Comparison of ENCODE assay signal across 16 cellular contexts in genomic region chr7:91843831-91844230, GRCh38. TPM values are rescaled to one million over a fixed set of nuclear protein-coding genes. Genes with fewer than 3 reads are reported as not detected.
DNase-seq lines count a peak whose midpoint lies in the region; ATAC-seq and TF ChIP-seq lines count a peak whose summit lies in the region.
"Had no signal": no experiment of that assay in that cellular context is flagged by ENCODE, and none has a peak within 500 bp of the region (broad histone marks: within the 10 kb centered on the region; RNA-seq: fewer than 3 reads in every experiment).

No MANE protein-coding gene starts in this region.

- H3K4me3 Mint-ChIP-seq in nephron progenitor cell: no peak overlapping the region
- no peak overlapping the region for H3K4me3 Mint-ChIP-seq in activated T-helper 1 cell treated with anti-CD3 and anti-CD28 coated beads, Interleukin-12 subunit alpha, Interleukin-12 subunit beta, Interleukin-2, Interleukin-4 antibody, amounts not matched to agents 30 ng/mL and 10 ng/mL and 1 ng/mL, durations not matched to agents 14 hours and 24 hours and 36 hours
- H3K4me3 Mint-ChIP-seq: H9; stimulated activated effector memory CD8-positive, alpha-beta T cell treated with anti-CD3 and anti-CD28 coated beads, Interleukin-12 subunit alpha, Interleukin-12 subunit beta, amount 100 ng/mL, for 72 hours had no signal

- no peaks in the 10 kb centered on the region for H3K4me1 Mint-ChIP-seq in nephron progenitor cell
- no peaks in the 10 kb centered on the region for H3K4me1 Mint-ChIP-seq in activated T-helper 1 cell treated with anti-CD3 and anti-CD28 coated beads, Interleukin-12 subunit alpha, Interleukin-12 subunit beta, Interleukin-2, Interleukin-4 antibody, amounts not matched to agents 30 ng/mL and 10 ng/mL and 1 ng/mL, durations not matched to agents 14 hours and 24 hours and 36 hours (ENCODE audit: low read depth)
- H3K4me1 Mint-ChIP-seq: stimulated activated effector memory CD8-positive, alpha-beta T cell treated with anti-CD3 and anti-CD28 coated beads, Interleukin-12 subunit alpha, Interleukin-12 subunit beta, amount 100 ng/mL, for 72 hours had no signal

- ATAC-seq in GM18517 (IDR thresholded peaks at IDR 0.05; ENCODE audit: unreplicated experiment) (peak; percentile 86), GM21367 (IDR thresholded peaks at IDR 0.05; ENCODE audit: unreplicated experiment) (peak; percentile 89), HG02938 (IDR thresholded peaks at IDR 0.05; ENCODE audit: unreplicated experiment) (peak; percentile 87), HG03565 (IDR thresholded peaks at IDR 0.05; ENCODE audit: unreplicated experiment) (peak; percentile 87), HG03460 (IDR thresholded peaks at IDR 0.05; ENCODE audit: unreplicated experiment) (no peak)
- ATAC-seq: stimulated activated effector memory CD8-positive, alpha-beta T cell treated with anti-CD3 and anti-CD28 coated beads, Interleukin-12 subunit alpha, Interleukin-12 subunit beta, amount 100 ng/mL, for 72 hours had no signal

- DNase-seq in nephron progenitor cell: no peak
- DNase-seq in KBM-7: no peak
- DNase-seq in activated T-helper 1 cell treated with anti-CD3 and anti-CD28 coated beads, Interleukin-12 subunit alpha, Interleukin-12 subunit beta, Interleukin-2, Interleukin-4 antibody, amounts not matched to agents 30 ng/mL and 10 ng/mL and 1 ng/mL, durations not matched to agents 14 hours and 24 hours and 36 hours (ENCODE audit: low spot score): no peak
- DNase-seq: activated CD4-positive, alpha-beta T cell treated with anti-CD3 and anti-CD28 coated beads, Interleukin-2, amount 50 U/mL, for 4 hours; activated naive CD4-positive, alpha-beta T cell; central memory CD4-positive, alpha-beta T cell; GDM1; H9; NCI-H2107; posterior cingulate gyrus had no signal

- in situ Hi-C loops in KBM-7 (cut with MboI; ENCODE audit: low pct_unique_long_range_greater_than_20kb, low sequenced_read_pairs): no loop called here

- H3K36me3 Mint-ChIP-seq in nephron progenitor cell (ENCODE audit: low read depth): peaks cover 27% of the 10 kb centered on the region
- H3K36me3 Mint-ChIP-seq in activated T-helper 1 cell treated with anti-CD3 and anti-CD28 coated beads, Interleukin-12 subunit alpha, Interleukin-12 subunit beta, Interleukin-2, Interleukin-4 antibody, amounts not matched to agents 30 ng/mL and 10 ng/mL and 1 ng/mL, durations not matched to agents 14 hours and 24 hours and 36 hours (ENCODE audit: low read depth): no peaks in the 10 kb centered on the region
- H3K36me3 Mint-ChIP-seq: stimulated activated effector memory CD8-positive, alpha-beta T cell treated with anti-CD3 and anti-CD28 coated beads, Interleukin-12 subunit alpha, Interleukin-12 subunit beta, amount 100 ng/mL, for 72 hours had no signal

- peaks cover under 1% of the 10 kb centered on the region for H3K27me3 Mint-ChIP-seq in nephron progenitor cell (ENCODE audit: low read depth, poor library complexity)
- H3K27me3 Mint-ChIP-seq in activated T-helper 1 cell treated with anti-CD3 and anti-CD28 coated beads, Interleukin-12 subunit alpha, Interleukin-12 subunit beta, Interleukin-2, Interleukin-4 antibody, amounts not matched to agents 30 ng/mL and 10 ng/mL and 1 ng/mL, durations not matched to agents 14 hours and 24 hours and 36 hours (ENCODE audit: insufficient read depth): peaks cover 1% of the 10 kb centered on the region

- no peak for TF ChIP-seq CTCF in nephron progenitor cell (IDR thresholded peaks at IDR 0.05)

- intact Hi-C loops in activated T-helper 1 cell treated with anti-CD3 and anti-CD28 coated beads, Interleukin-12 subunit alpha, Interleukin-12 subunit beta, Interleukin-2, Interleukin-4 antibody, amounts not matched to agents 30 ng/mL and 10 ng/mL and 1 ng/mL, durations not matched to agents 14 hours and 24 hours and 36 hours (cut with micrococcal nuclease): no loop called here

- H3K9me3 Mint-ChIP-seq in nephron progenitor cell: peaks cover 33% of the 10 kb centered on the region
- no peaks in the 10 kb centered on the region for H3K9me3 Mint-ChIP-seq in activated T-helper 1 cell treated with anti-CD3 and anti-CD28 coated beads, Interleukin-12 subunit alpha, Interleukin-12 subunit beta, Interleukin-2, Interleukin-4 antibody, amounts not matched to agents 30 ng/mL and 10 ng/mL and 1 ng/mL, durations not matched to agents 14 hours and 24 hours and 36 hours

- H3K27ac Mint-ChIP-seq in nephron progenitor cell: no peak overlapping the region
- H3K27ac Mint-ChIP-seq in activated T-helper 1 cell treated with anti-CD3 and anti-CD28 coated beads, Interleukin-12 subunit alpha, Interleukin-12 subunit beta, Interleukin-2, Interleukin-4 antibody, amounts not matched to agents 30 ng/mL and 10 ng/mL and 1 ng/mL, durations not matched to agents 14 hours and 24 hours and 36 hours: no peak overlapping the region
- H3K27ac Mint-ChIP-seq: H9; stimulated activated effector memory CD8-positive, alpha-beta T cell treated with anti-CD3 and anti-CD28 coated beads, Interleukin-12 subunit alpha, Interleukin-12 subunit beta, amount 100 ng/mL, for 72 hours had no signal

RNA-seq across cellular contexts. Expression of gene MTERF1, which starts 36.7 kb away (rescaled TPM):
- 19.3 and 20.4 TPM in 2 replicates for total RNA-seq in activated T-helper 1 cell treated with anti-CD3 and anti-CD28 coated beads, Interleukin-12 subunit alpha, Interleukin-12 subunit beta, Interleukin-2, Interleukin-4 antibody, amounts not matched to agents 30 ng/mL and 10 ng/mL and 1 ng/mL, durations not matched to agents 14 hours and 24 hours and 36 hours
